In the genomic region with DNA sequence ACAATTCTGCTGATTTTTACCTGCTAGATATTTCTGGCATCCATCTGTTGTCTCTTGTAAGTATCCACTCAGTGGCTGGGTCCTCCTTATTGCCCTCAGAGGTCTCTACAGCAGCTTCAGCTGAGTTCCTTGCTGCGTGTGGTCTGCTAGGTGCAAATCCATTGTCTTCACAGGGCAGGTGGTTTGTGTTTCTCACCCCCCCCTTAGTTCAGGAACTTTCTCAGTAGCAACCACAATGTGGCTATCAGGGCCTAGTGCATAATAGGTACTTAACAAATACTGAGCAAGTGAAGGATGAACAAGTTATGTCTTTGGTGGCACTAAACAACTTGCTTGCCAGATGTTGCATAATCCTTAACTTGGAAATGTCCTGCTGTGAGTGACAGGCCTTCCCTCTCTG, we compare ENCODE assay signal across 18 cellular contexts.
"Had no signal": no experiment of that assay in that cellular context is flagged by ENCODE, and none has a peak within 500 bp of the region (broad histone marks: within the 10 kb centered on the region; RNA-seq: fewer than 3 reads in every experiment).

No MANE protein-coding gene starts in this region.

- H3K27ac Mint-ChIP-seq: memory B cell; nephron; neural progenitor cell; stimulated activated memory B cell treated with anti-CD40 and anti-IgM and Interleukin-4, amounts not matched to agents 10 μg/mL and 1 μg/mL and 100 μg/mL, for 72 hours had no signal

- H3K4me2 ChIP-seq: neural progenitor cell had no signal

- ATAC-seq: left lobe of liver; sciatic nerve; stimulated activated memory B cell treated with anti-CD40 and anti-IgM and Interleukin-4, amounts not matched to agents 10 μg/mL and 1 μg/mL and 100 μg/mL, for 72 hours; stimulated activated naive CD8-positive, alpha-beta T cell treated with anti-CD3 and anti-CD28 coated beads, Interleukin-15, Interleukin-2, amounts not matched to agents 100 U/mL and 50 U/mL, for 24 hours; upper lobe of right lung had no signal

- H3K4me3 ChIP-seq: lung, neural progenitor cell, prostate gland, right atrium auricular region, thoracic aorta, tibial nerve, upper lobe of right lung, uterus had no signal

- H2AFZ ChIP-seq: neural progenitor cell had no signal

- H3K36me3 ChIP-seq: neural progenitor cell, prostate gland, right atrium auricular region, thoracic aorta, tibial nerve, upper lobe of right lung, uterus had no signal

- H3K27me3 ChIP-seq: neural progenitor cell, right atrium auricular region, tibial nerve, upper lobe of right lung, uterus had no signal

- H3K9me3 ChIP-seq: prostate gland, right atrium auricular region, thoracic aorta, tibial nerve, upper lobe of right lung, uterus had no signal

- H3K9ac ChIP-seq: neural progenitor cell had no signal

- H3K27ac ChIP-seq: neural progenitor cell, prostate gland, right atrium auricular region, thoracic aorta, tibial nerve, upper lobe of right lung, uterus had no signal

- DNase-seq: cortex of kidney; hypothalamus; stimulated activated CD4-positive, alpha-beta T cell treated with anti-CD3 and anti-CD28 coated beads, Interleukin-2, amount 100 ng/mL, for 24 hours; stimulated activated CD4-positive, alpha-beta T cell treated with anti-CD3 and anti-CD28 coated beads, Interleukin-4, amount 100 ng/mL, for 24 hours; stimulated activated naive CD8-positive, alpha-beta T cell treated with anti-CD3 and anti-CD28 coated beads, Interleukin-15, Interleukin-2, amounts not matched to agents 100 U/mL and 50 U/mL, for 24 hours; upper lobe of right lung; uterus had no signal

- H3K4me1 ChIP-seq: neural progenitor cell, prostate gland, right atrium auricular region, tibial nerve, upper lobe of right lung, uterus had no signal

- H3K36me3 Mint-ChIP-seq: memory B cell; neural progenitor cell; stimulated activated memory B cell treated with anti-CD40 and anti-IgM and Interleukin-4, amounts not matched to agents 10 μg/mL and 1 μg/mL and 100 μg/mL, for 72 hours had no signal

- H3K9me3 Mint-ChIP-seq: nephron, neural progenitor cell had no signal

- H3K4me3 Mint-ChIP-seq: memory B cell; nephron; neural progenitor cell; stimulated activated memory B cell treated with anti-CD40 and anti-IgM and Interleukin-4, amounts not matched to agents 10 μg/mL and 1 μg/mL and 100 μg/mL, for 72 hours had no signal
